ENCODE assay signal across 8 cellular contexts in genomic region chr11:58580311-58580710, GRCh38. TPM values are rescaled to one million over a fixed set of nuclear protein-coding genes. Genes with fewer than 3 reads are reported as not detected.
A peak's percentile ranks its signal among the peaks of the same experiment; 100 is the strongest.
DNase-seq lines count a peak whose midpoint lies in the region; ATAC-seq and TF ChIP-seq lines count a peak whose summit lies in the region.

No MANE protein-coding gene starts in this region.

- DNase-seq in G401 (ENCODE audit: low spot score) (peak; percentile 27), Panc1 (ENCODE audit: low read depth, low spot score) (no peak), epithelial cell of esophagus (ENCODE audit: low read depth) (no peak), progenitor cell of endocrine pancreas (ENCODE audit: low spot score, unreplicated experiment) (no peak), RWPE1 (ENCODE audit: low spot score) (no peak), SIG-M5 (lab: John Stamatoyannopoulos, UW) (no peak), HCEC 1CT (no peak), NCI-H1092 (lab: John Stamatoyannopoulos, UW) (no peak)

- peaks cover 44% of the 10 kb centered on the region for H3K4me1 ChIP-seq in Panc1 (ENCODE audit: control insufficient read depth, insufficient read depth, low read length)

- H3K36me3 Mint-ChIP-seq in progenitor cell of endocrine pancreas (ENCODE audit: insufficient read depth) = no peaks in the 10 kb centered on the region

- TF ChIP-seq CTCF in Panc1 (IDR thresholded peaks at IDR 0.05) (no peak), epithelial cell of esophagus (IDR thresholded peaks at IDR 0.05; ENCODE audit: insufficient read depth, low read depth, low read length, missing control alignments) (no peak), progenitor cell of endocrine pancreas (IDR thresholded peaks at IDR 0.05; ENCODE audit: unreplicated experiment) (no peak), RWPE1 (conservative IDR thresholded peaks at IDR 0.05; ENCODE audit: low read depth) (no peak)

- H3K27ac Mint-ChIP-seq in progenitor cell of endocrine pancreas = peak overlapping the region; percentile 99

- H3K27ac ChIP-seq in Panc1 (ENCODE audit: low read length) (peak overlapping the region; percentile 95), RWPE1 (no peak overlapping the region)

- H3K4me3 ChIP-seq in Panc1 (ENCODE audit: low read depth in 2 of 2, low read length in 2 of 2) (peak overlapping the region; percentile 92 to 94), epithelial cell of esophagus (ENCODE audit: low read length) (peak overlapping the region; percentile 80)

- H3K9me3 Mint-ChIP-seq in progenitor cell of endocrine pancreas (ENCODE audit: low read depth) = no peaks in the 10 kb centered on the region

- intact Hi-C loops in Panc1 (cut with micrococcal nuclease; ENCODE audit: unreplicated experiment) = no loop called here

- TSS peak; percentile 63 for BruUV-seq in Panc1 (replicated peaks; lab: Mats Ljungman, UMichigan)

- peaks cover 35% of the 10 kb centered on the region for H3K4me1 Mint-ChIP-seq in progenitor cell of endocrine pancreas (ENCODE audit: low read depth)

- CTCF ChIA-PET in Panc1 (lab: Charles Lee) (no interaction called here), RWPE1 (lab: Yijun Ruan, JAX) (no interaction called here)

- no peaks in the 10 kb centered on the region for H3K27me3 Mint-ChIP-seq in progenitor cell of endocrine pancreas

- in situ Hi-C loops in G401 (cut with HindIII; ENCODE audit: low sequenced_read_pairs) = no loop called here
- in situ Hi-C loops in Panc1 (cut with HindIII; ENCODE audit: low pct_unique_long_range_greater_than_20kb, low sequenced_read_pairs) = no loop called here

- POLR2A ChIA-PET in Panc1 (lab: Charles Lee) (no interaction called here), RWPE1 (lab: Yijun Ruan, JAX; ENCODE audit: low non-redundant PET) (no interaction called here)

- H3K27me3 ChIP-seq in Panc1 (ENCODE audit: control insufficient read depth, insufficient read depth, low read length) = no peaks in the 10 kb centered on the region

- H3K36me3 ChIP-seq in Panc1 (ENCODE audit: control insufficient read depth, insufficient read depth, low read length) = peaks cover 15% of the 10 kb centered on the region

- no peaks in the 10 kb centered on the region for H3K9me3 ChIP-seq in Panc1 (ENCODE audit: control insufficient read depth, insufficient read depth, low read depth, low read length)

- no peak for ATAC-seq in Panc1

- peak overlapping the region; percentile 99 for H3K4me3 Mint-ChIP-seq in progenitor cell of endocrine pancreas (ENCODE audit: low read depth)

RNA-seq across cellular contexts. Expression of gene ZFP91, which starts 1.4 kb away (rescaled TPM):
- 32.9 and 50.6 TPM in 2 replicates for total RNA-seq in G401 (2014; rRNA removed; shearing (Covaris generic))
- total RNA-seq in Panc1 (2021; ENCODE audit: unreplicated experiment) = 80.4 TPM
- polyA plus RNA-seq in Panc1 (2012; ENCODE audit: insufficient read length) = 31.9 TPM
- total RNA-seq in progenitor cell of endocrine pancreas = 48.3 and 51.2 TPM in 2 replicates

RNA-seq across cellular contexts. Expression of gene LPXN, which starts 4.7 kb away (rescaled TPM):
- 0.78 and 1.5 TPM in 2 replicates for total RNA-seq in G401 (2014; rRNA removed; shearing (Covaris generic))
- total RNA-seq in Panc1 (2021; ENCODE audit: unreplicated experiment) (3.0 TPM), progenitor cell of endocrine pancreas (6.5 and 6.6 TPM in 2 replicates)
- polyA plus RNA-seq in Panc1 (2012; ENCODE audit: insufficient read length) = 1.7 TPM

RNA-seq across cellular contexts. Expression of gene CNTF, which starts 42.2 kb away (rescaled TPM):
- total RNA-seq in G401 (2014; rRNA removed; shearing (Covaris generic)) = 0.75 and 2.0 TPM in 2 replicates
- total RNA-seq in Panc1 (2021; ENCODE audit: unreplicated experiment) = 3.0 TPM
- 0.97 TPM for polyA plus RNA-seq in Panc1 (2012; ENCODE audit: insufficient read length)
- total RNA-seq in progenitor cell of endocrine pancreas = 3.9 and 4.3 TPM in 2 replicates
